8 cellular contexts compared by ENCODE assay signal in the genomic region with DNA sequence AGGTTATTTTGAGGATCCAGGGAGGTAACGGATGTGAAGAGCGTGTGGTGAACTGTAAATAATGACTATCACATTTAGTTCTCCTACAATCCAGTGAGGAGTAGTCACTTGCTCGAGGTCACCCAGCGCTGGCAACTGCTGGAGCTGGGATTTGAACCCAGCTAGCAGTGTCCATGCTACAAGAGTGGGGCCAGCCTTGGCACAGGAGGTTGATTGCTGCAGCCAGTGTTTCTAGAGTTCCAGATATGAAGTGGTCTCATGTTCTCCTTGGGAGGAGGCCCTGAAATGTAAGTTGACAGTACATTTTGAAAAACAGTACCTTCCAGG. TPM values are rescaled to one million over a fixed set of nuclear protein-coding genes. Genes with fewer than 3 reads are reported as not detected.
DNase-seq lines count a peak whose midpoint lies in the region; ATAC-seq and TF ChIP-seq lines count a peak whose summit lies in the region.

No MANE protein-coding gene starts in this region.

- peaks cover 2% of the 10 kb centered on the region for H3K27me3 Mint-ChIP-seq in activated naive CD4-positive, alpha-beta T cell treated with anti-CD3 and anti-CD28 coated beads, Interleukin-2, amount 50 U/mL, for 24 hours
- peaks cover 2% of the 10 kb centered on the region for H3K27me3 Mint-ChIP-seq in dendritic cell treated with granulocyte-macrophage colony-stimulating factor and Interleukin-4, amounts not matched to agents 40 ng/mL and 50 ng/mL, for 4 days
- no peaks in the 10 kb centered on the region for H3K27me3 Mint-ChIP-seq in memory B cell

- H2AFZ ChIP-seq in OCI-LY7 (ENCODE audit: low read length) = peak overlapping the region; percentile 24; the same call in 1 of the 2 replicates

- no peaks in the 10 kb centered on the region for H3K9me3 Mint-ChIP-seq in activated naive CD4-positive, alpha-beta T cell treated with anti-CD3 and anti-CD28 coated beads, Interleukin-2, amount 50 U/mL, for 24 hours
- no peaks in the 10 kb centered on the region for H3K9me3 Mint-ChIP-seq in dendritic cell treated with granulocyte-macrophage colony-stimulating factor and Interleukin-4, amounts not matched to agents 40 ng/mL and 50 ng/mL, for 4 days
- no peaks in the 10 kb centered on the region for H3K9me3 Mint-ChIP-seq in memory B cell

- H3K36me3 ChIP-seq in OCI-LY7 (ENCODE audit: insufficient read depth, low read length) (peaks cover 35% of the 10 kb centered on the region), vagina (peaks cover 0 to 11% of the 10 kb centered on the region in 2 donors)

- ATAC-seq in memory B cell (ENCODE audit: low read depth) = no peak
- ATAC-seq in HG03342 (IDR thresholded peaks at IDR 0.05; ENCODE audit: unreplicated experiment) = no peak
- no peak for ATAC-seq in activated CD4-positive, CD25-positive, alpha-beta regulatory T cell treated with anti-CD3 and anti-CD28 coated beads, Interleukin-2, amount 50 U/mL, for 24 hours

- no peaks in the 10 kb centered on the region for H3K9me2 ChIP-seq in OCI-LY7 (ENCODE audit: insufficient read depth, low read length)

- TF ChIP-seq POLR2A in vagina (IDR thresholded peaks at IDR 0.05) = no peak

- H3K27ac ChIP-seq in OCI-LY7 (ENCODE audit: low read depth, low read length, poor library complexity, severe bottlenecking) (peak overlapping the region; percentile 84), vagina (peak overlapping the region; percentile 96)

- CTCF ChIA-PET in OCI-LY7 (lab: Charles Lee; ENCODE audit: unreplicated experiment) = interaction anchor here (1.5 kb wide), 2 partner anchors 53 to 69 kb away, joined by 5 to 6 read pairs; a partner anchor contains a TSS

- H3K79me2 ChIP-seq in OCI-LY7 (ENCODE audit: insufficient read depth, low read depth, low read length) = peaks cover 24% of the 10 kb centered on the region; the same call in 1 of the 2 replicates

- TF ChIP-seq CTCF in OCI-LY7 (conservative IDR thresholded peaks at IDR 0.05; ENCODE audit: low read length) (peak; percentile 49; the same call in 1 of the 2 replicates), vagina (IDR thresholded peaks at IDR 0.05) (no peak)

- no peaks in the 10 kb centered on the region for H3K36me3 Mint-ChIP-seq in activated naive CD4-positive, alpha-beta T cell treated with anti-CD3 and anti-CD28 coated beads, Interleukin-2, amount 50 U/mL, for 24 hours
- H3K36me3 Mint-ChIP-seq in dendritic cell treated with granulocyte-macrophage colony-stimulating factor and Interleukin-4, amounts not matched to agents 40 ng/mL and 50 ng/mL, for 4 days (ENCODE audit: low read depth) = peaks cover 37% of the 10 kb centered on the region
- peaks cover 7% of the 10 kb centered on the region for H3K36me3 Mint-ChIP-seq in memory B cell

- POLR2A ChIA-PET in OCI-LY7 (lab: Charles Lee) = interaction anchor here (1.1 to 3.9 kb wide), 6 partner anchors 11 to 73 kb away, joined by 3 to 47 read pairs (median 7); a partner anchor contains a TSS

- H3K9me3 ChIP-seq in OCI-LY7 (ENCODE audit: low read length) (no peaks in the 10 kb centered on the region), vagina (no peaks in the 10 kb centered on the region)

- DNase-seq in activated naive CD4-positive, alpha-beta T cell treated with anti-CD3 and anti-CD28 coated beads, Interleukin-2, amount 50 U/mL, for 16 hours = no peak
- no peak for DNase-seq in OCI-LY7 (ENCODE audit: low spot score)
- DNase-seq in memory B cell (ENCODE audit: low spot score in 2 of 2) = no peak
- no peak for DNase-seq in vagina (ENCODE audit: extremely low spot score in 2 of 2)

- H3K4me3 Mint-ChIP-seq in activated naive CD4-positive, alpha-beta T cell treated with anti-CD3 and anti-CD28 coated beads, Interleukin-2, amount 50 U/mL, for 24 hours = peak overlapping the region; percentile 88
- peak overlapping the region; percentile 90 for H3K4me3 Mint-ChIP-seq in dendritic cell treated with granulocyte-macrophage colony-stimulating factor and Interleukin-4, amounts not matched to agents 40 ng/mL and 50 ng/mL, for 4 days
- H3K4me3 Mint-ChIP-seq in memory B cell = peak overlapping the region; percentile 90

- H3K4me1 ChIP-seq in OCI-LY7 (ENCODE audit: insufficient read depth, low read length, poor library complexity, severe bottlenecking) (peaks cover 65% of the 10 kb centered on the region), vagina (peaks cover 18% of the 10 kb centered on the region)

- H3K27ac Mint-ChIP-seq in activated naive CD4-positive, alpha-beta T cell treated with anti-CD3 and anti-CD28 coated beads, Interleukin-2, amount 50 U/mL, for 24 hours = peak overlapping the region; percentile 70
- H3K27ac Mint-ChIP-seq in dendritic cell treated with granulocyte-macrophage colony-stimulating factor and Interleukin-4, amounts not matched to agents 40 ng/mL and 50 ng/mL, for 4 days = peak overlapping the region; percentile 95
- peak overlapping the region; percentile 100 for H3K27ac Mint-ChIP-seq in memory B cell

- H3K4me2 ChIP-seq in OCI-LY7 (ENCODE audit: low read length) = peak overlapping the region; percentile 96

- no peaks in the 10 kb centered on the region for H3K27me3 ChIP-seq in vagina

- peaks cover 74% of the 10 kb centered on the region for H3K4me1 Mint-ChIP-seq in activated naive CD4-positive, alpha-beta T cell treated with anti-CD3 and anti-CD28 coated beads, Interleukin-2, amount 50 U/mL, for 24 hours
- H3K4me1 Mint-ChIP-seq in dendritic cell treated with granulocyte-macrophage colony-stimulating factor and Interleukin-4, amounts not matched to agents 40 ng/mL and 50 ng/mL, for 4 days (ENCODE audit: low read depth) = peaks cover 64% of the 10 kb centered on the region
- H3K4me1 Mint-ChIP-seq in memory B cell = peaks cover 39% of the 10 kb centered on the region

- intact Hi-C loops in OCI-LY7 (cut with micrococcal nuclease; ENCODE audit: unreplicated experiment) (loop anchor here (2.0 to 5.0 kb wide), 5 partner anchors 38 to 168 kb away; a partner anchor contains a TSS), vagina (cut with DNase I) (loop anchor here (2.0 to 10.0 kb wide), 3 partner anchors 33 to 156 kb away; a partner anchor contains a TSS)
- intact Hi-C loops in dendritic cell treated with granulocyte-macrophage colony-stimulating factor and Interleukin-4, amounts not matched to agents 40 ng/mL and 50 ng/mL, for 4 days (cut with micrococcal nuclease) = loop anchor here (2.0 kb wide), 1 partner anchor 54 kb away; a partner anchor contains a TSS

- 0 out of 2 replicates have a peak, but pooled peaks cover 5% of the 10 kb centered on the region for H4K20me1 ChIP-seq in OCI-LY7 (ENCODE audit: insufficient read depth, low read length)

- no TSS peak for BruUV-seq in OCI-LY7 (replicated peaks; lab: Mats Ljungman, UMichigan)

- H3K4me3 ChIP-seq in OCI-LY7 (ENCODE audit: low read depth, low read length, poor library complexity, severe bottlenecking) = peak overlapping the region; percentile 81
- peak overlapping the region; percentile 84 to 97 for H3K4me3 ChIP-seq in vagina

RNA-seq across cellular contexts. Expression of a gene that starts 0.8 kb away (rescaled TPM):
- 16.5 and 20.3 TPM in 2 replicates for total RNA-seq in OCI-LY7 (2014; rRNA removed; shearing (Covaris generic))
- total RNA-seq in OCI-LY7 (2022) (10.0 and 11.4 TPM in 2 replicates), vagina (17.2 TPM)

RNA-seq across cellular contexts. Expression of a gene that starts 1.0 kb away (rescaled TPM):
- total RNA-seq in OCI-LY7 (2014; rRNA removed; shearing (Covaris generic)) = 21,739 and 26,575 TPM in 2 replicates
- total RNA-seq in OCI-LY7 (2022) (4,033 and 12,624 TPM in 2 replicates), vagina (8,462 TPM)

RNA-seq across cellular contexts. Expression of a gene that starts 6.1 kb away (rescaled TPM):
- total RNA-seq in OCI-LY7 (2014; rRNA removed; shearing (Covaris generic)) = 22.7 and 30.8 TPM in 2 replicates
- total RNA-seq in OCI-LY7 (2022) = 48.1 and 53.6 TPM in 2 replicates
- 1.2 TPM for total RNA-seq in vagina

RNA-seq across cellular contexts. Expression of a gene that starts 8.1 kb away (rescaled TPM):
- total RNA-seq in OCI-LY7 (2014; rRNA removed; shearing (Covaris generic)) = 176 and 210 TPM in 2 replicates
- total RNA-seq in OCI-LY7 (2022) (93.0 and 121 TPM in 2 replicates), vagina (2.5 TPM)

RNA-seq across cellular contexts. Expression of a gene that starts 14.9 kb away (rescaled TPM):
- total RNA-seq in OCI-LY7 (2014; rRNA removed; shearing (Covaris generic)) = 0.10 and 0.16 TPM in 2 replicates
- total RNA-seq in OCI-LY7 (2022) = not detected in 2 replicates
- 0.98 TPM for total RNA-seq in vagina

Comparison
In these comparisons a context has a peak if more than half of its experiments do, and no peak if none do; other contexts are left out.
1. RNA of a gene that starts 6.1 kb away (total RNA-seq): 22.7 to 53.6 TPM in OCI-LY7; 1.2 TPM in vagina (single experiment); every median in the first group is over 10 times any median in the second.
2. Peak in every context shown above with its lines, with median percentiles within 50 percentile points of each other: H3K27ac Mint-ChIP-seq and H3K4me3 Mint-ChIP-seq.